Comparison of ENCODE assay signal across 10 cellular contexts in the genomic region with DNA sequence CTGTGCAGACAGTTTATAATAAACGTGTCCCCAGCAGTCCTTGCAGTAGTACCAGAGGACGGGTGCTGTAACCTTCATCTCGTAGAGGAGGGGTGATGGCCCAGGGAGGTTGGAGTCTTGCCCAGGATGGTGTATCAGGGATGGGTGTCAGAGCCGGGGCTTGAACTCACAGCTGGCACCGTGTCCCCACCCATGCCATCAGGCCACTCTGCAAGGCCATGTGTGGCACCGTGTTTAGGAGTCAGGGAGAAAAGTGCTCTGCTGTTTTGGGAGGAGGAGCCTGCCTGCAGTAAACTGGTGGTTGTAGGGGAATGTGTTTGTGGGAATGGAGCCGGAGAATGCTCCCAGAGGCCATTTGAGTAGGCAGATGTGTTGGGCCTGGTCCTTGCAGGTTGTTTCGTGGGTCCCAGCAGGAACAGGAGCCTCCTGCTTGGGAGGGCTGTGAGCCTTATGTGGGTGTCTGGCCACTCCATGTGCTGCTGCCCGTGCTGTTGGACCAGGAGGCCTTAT. TPM values are rescaled to one million over a fixed set of nuclear protein-coding genes. Genes with fewer than 3 reads are reported as not detected.
DNase-seq lines count a peak whose midpoint lies in the region; ATAC-seq and TF ChIP-seq lines count a peak whose summit lies in the region.
"Had no signal": no experiment of that assay in that cellular context is flagged by ENCODE, and none has a peak within 500 bp of the region (broad histone marks: within the 10 kb centered on the region; RNA-seq: fewer than 3 reads in every experiment).

No MANE protein-coding gene starts in this region.

- no peaks in the 10 kb centered on the region for H4K20me1 ChIP-seq in GM23248 (ENCODE audit: insufficient read depth)

- intact Hi-C loops in posterior vena cava (cut with DNase I), result no loop called here
- intact Hi-C loops in testis (cut with DNase I; ENCODE audit: low total_unique reads), result no loop called here

- in situ Hi-C loops in GM23248 (cut with MboI), result no loop called here

- no peaks in the 10 kb centered on the region for H3K9me2 ChIP-seq in GM23248 (ENCODE audit: insufficient read depth)

- H3K4me1 ChIP-seq in GM23248 (ENCODE audit: insufficient read depth) (peaks cover 20% of the 10 kb centered on the region), RWPE2 (ENCODE audit: insufficient read depth, poor library complexity, severe bottlenecking) (peaks cover 18% of the 10 kb centered on the region), testis (peaks cover 5% of the 10 kb centered on the region)

- ATAC-seq in RWPE2 (ENCODE audit: low read depth) (peak; percentile 2; the same call in 2 of the 3 replicates), esophagus mucosa (peak; percentile 6), HG03571 (IDR thresholded peaks at IDR 0.05; ENCODE audit: unreplicated experiment) (no peak), GM18498 (IDR thresholded peaks at IDR 0.05; ENCODE audit: unreplicated experiment) (no peak)

- DNase-seq in GM23248 (peak; percentile 28), RWPE2 (ENCODE audit: low spot score) (no peak), posterior vena cava (ENCODE audit: low spot score) (peak; percentile 46), testis (no peak), GF-D8 (lab: John Stamatoyannopoulos, UW) (no peak)
- DNase-seq: midbrain, NCI-H2171 treated with DMSO at 0.1 percent for 48 hours had no signal

- H3K4me2 ChIP-seq in GM23248 (ENCODE audit: unreplicated experiment), result peak overlapping the region; percentile 77

- no peak for TF ChIP-seq POLR2A in testis (IDR thresholded peaks at IDR 0.05)

- peak overlapping the region; percentile 53 for H2AFZ ChIP-seq in GM23248

- TF ChIP-seq CTCF in RWPE2 (IDR thresholded peaks at IDR 0.05; ENCODE audit: poor library complexity, severe bottlenecking), result no peak
- TF ChIP-seq CTCF in testis (IDR thresholded peaks at IDR 0.05), result no peak

- H3K79me2 ChIP-seq in GM23248 (ENCODE audit: insufficient read depth), result peaks cover 24% of the 10 kb centered on the region

- no peaks in the 10 kb centered on the region for H3K27me3 ChIP-seq in GM23248 (replicated peaks; ENCODE audit: insufficient read depth)
- H3K27me3 ChIP-seq in RWPE2 (ENCODE audit: insufficient read depth, poor library complexity, severe bottlenecking), result no peaks in the 10 kb centered on the region
- no peaks in the 10 kb centered on the region for H3K27me3 ChIP-seq in testis

- peak overlapping the region; percentile 41 for H3K27ac ChIP-seq in GM23248
- peak overlapping the region; percentile 92 for H3K27ac ChIP-seq in RWPE2 (ENCODE audit: poor library complexity, severe bottlenecking)
- no peak overlapping the region for H3K27ac ChIP-seq in testis

- H3K36me3 ChIP-seq in GM23248 (ENCODE audit: low read depth) (no peaks in the 10 kb centered on the region), RWPE2 (ENCODE audit: low read depth) (peaks cover 4% of the 10 kb centered on the region; the same call in 1 of the 2 replicates), testis (ENCODE audit: low read depth, missing control alignments) (no peaks in the 10 kb centered on the region)

- 79 to 83% methylated on average over 9 of the region's 9 CpGs for WGBS in GM23248 (ENCODE audit: low coverage in 1 of 2, low lambda C conversion rate in 2 of 2, missing lambda C conversion rate in 2 of 2), 2 experiments
- 75% methylated on average over 9 of the region's 9 CpGs for WGBS in testis, 2 donors

- H3K9me3 ChIP-seq in GM23248 (ENCODE audit: low read depth) (no peaks in the 10 kb centered on the region), RWPE2 (ENCODE audit: severe bottlenecking) (no peaks in the 10 kb centered on the region), testis (no peaks in the 10 kb centered on the region)

- peak overlapping the region; percentile 84 for H3K9ac ChIP-seq in GM23248

- peak overlapping the region; percentile 78 for H3K4me3 ChIP-seq in GM23248
- H3K4me3 ChIP-seq in RWPE2 (ENCODE audit: severe bottlenecking), result peak overlapping the region; percentile 48
- H3K4me3 ChIP-seq in testis, result no peak overlapping the region

- peaks cover 18% of the 10 kb centered on the region for H3F3A ChIP-seq in GM23248 (ENCODE audit: insufficient read depth)

RNA-seq across cellular contexts. Expression of gene ADORA2B, which starts 1.7 kb away (rescaled TPM):
- total RNA-seq in GM23248 (2014; rRNA removed; shearing (Covaris generic)), result 13.7 and 20.2 TPM in 2 replicates
- polyA plus RNA-seq in GM23248 (2016; fragmentation: Nextera tagmentation; extraction: Ambion mirVana), result 10.3 and 13.1 TPM in 2 replicates
- total RNA-seq in esophagus mucosa, result 13.1 TPM
- under 1 TPM; 0.74 to 0.86 TPM for total RNA-seq in posterior vena cava
- 1 to 10 TPM; 2.3 to 2.5 TPM for total RNA-seq in testis
- polyA plus RNA-seq in testis (ENCODE audit: insufficient read depth, low read depth, low replicate concordance), result 1.6 TPM

RNA-seq across cellular contexts. Expression of gene ZSWIM7, which starts 52.8 kb away (rescaled TPM):
- total RNA-seq in GM23248 (2014; rRNA removed; shearing (Covaris generic)), result 12.4 and 13.5 TPM in 2 replicates
- polyA plus RNA-seq in GM23248 (2016; fragmentation: Nextera tagmentation; extraction: Ambion mirVana) (25.8 and 29.1 TPM in 2 replicates), testis (ENCODE audit: insufficient read depth, low read depth, low replicate concordance) (36.2 TPM)
- total RNA-seq in esophagus mucosa (6.8 TPM), posterior vena cava (10 to 100 TPM; 11.9 to 16.5 TPM), testis (10 to 100 TPM; 17.0 to 20.1 TPM)

RNA-seq across cellular contexts. Expression of gene TTC19, which starts 53.0 kb away (rescaled TPM):
- total RNA-seq in GM23248 (2014; rRNA removed; shearing (Covaris generic)), result 41.7 and 45.3 TPM in 2 replicates
- polyA plus RNA-seq in GM23248 (2016; fragmentation: Nextera tagmentation; extraction: Ambion mirVana) (26.3 and 27.9 TPM in 2 replicates), testis (ENCODE audit: insufficient read depth, low read depth, low replicate concordance) (17.8 TPM)
- total RNA-seq in esophagus mucosa (20.4 TPM), posterior vena cava (10 to 100 TPM; 18.4 to 18.6 TPM), testis (10 to 100 TPM; 74.1 to 91.2 TPM)

Comparison
In these comparisons a context has a peak if more than half of its experiments do, and no peak if none do; other contexts are left out.
1. DNase-seq: peak in GM23248 (single experiment) and posterior vena cava (single experiment); none in RWPE2 (single experiment), testis (single experiment) and GF-D8 (single experiment).
2. H3K27ac ChIP-seq: peak in GM23248 (single experiment) and RWPE2 (single experiment); none in testis (0 of 2).
3. H3K4me3 ChIP-seq: peak in GM23248 (single experiment) and RWPE2 (single experiment); none in testis (0 of 2).
4. ATAC-seq: peak in RWPE2 (single experiment) and esophagus mucosa (single experiment); none in HG03571 (single experiment) and GM18498 (single experiment).